Comparison of ENCODE assay signal across 35 cellular contexts in the genomic region with DNA sequence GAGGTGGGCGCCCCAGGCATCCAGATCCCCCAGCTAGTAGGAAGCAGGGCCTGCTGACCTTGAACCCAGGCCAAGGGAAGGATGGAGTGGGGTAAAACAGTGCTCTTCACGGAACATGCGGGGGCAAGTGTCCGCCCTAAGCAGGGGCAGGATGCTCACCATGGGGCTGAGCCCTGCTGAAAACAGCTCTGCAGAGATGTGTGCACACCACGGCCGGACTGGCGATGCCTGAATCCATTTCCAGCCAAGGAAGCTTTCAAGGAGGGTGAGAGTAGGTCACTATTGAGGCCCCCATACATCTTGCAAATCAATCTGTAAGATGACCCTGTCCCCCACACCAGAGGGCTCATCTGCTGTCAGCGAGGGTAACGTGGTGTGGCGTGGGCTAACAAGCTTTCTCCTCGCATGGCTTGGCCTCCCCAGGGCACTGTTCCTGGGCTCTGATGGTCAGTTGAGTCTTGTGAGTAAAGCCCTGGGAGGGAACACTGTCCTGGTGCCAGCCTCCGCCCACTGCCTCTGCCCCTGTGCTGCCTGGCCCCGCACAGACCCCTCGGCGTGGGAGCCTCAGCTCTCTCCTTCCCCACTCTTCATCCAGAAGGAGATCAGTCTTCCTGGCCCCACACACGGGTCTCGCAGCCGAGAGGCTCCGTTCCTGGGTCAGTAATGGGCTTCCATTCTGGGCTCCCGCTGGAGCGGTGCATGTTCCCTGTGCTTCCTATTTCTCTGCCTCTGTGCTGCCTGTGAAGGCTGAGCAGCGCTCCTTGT.
"Had no signal": no experiment of that assay in that cellular context is flagged by ENCODE, and none has a peak within 500 bp of the region (broad histone marks: within the 10 kb centered on the region; RNA-seq: fewer than 3 reads in every experiment).

No MANE protein-coding gene starts in this region.

- H3K36me3 ChIP-seq: adrenal gland, colonic mucosa, esophagus muscularis mucosa, gastrocnemius medialis had no signal

- H3K27ac Mint-ChIP-seq: activated CD4-positive, alpha-beta memory T cell treated with anti-CD3 and anti-CD28 coated beads for 36 hours; activated CD4-positive, alpha-beta T cell treated with anti-CD3 and anti-CD28 coated beads for 36 hours; activated CD4-positive, alpha-beta T cell treated with anti-CD3 and anti-CD28 coated beads, Interleukin-2, amount 10 ng/mL, durations not matched to agents 24 days and 14 days; activated CD8-positive, alpha-beta memory T cell treated with anti-CD3 and anti-CD28 coated beads, Interleukin-2, amount 10 ng/mL, durations not matched to agents 7 days and 5 days; activated CD8-positive, alpha-beta T cell treated with anti-CD3 and anti-CD28 coated beads, Interleukin-2, amount 10 ng/mL, durations not matched to agents 7 days and 5 days; activated naive CD4-positive, alpha-beta T cell treated with anti-CD3 and anti-CD28 coated beads for 36 hours; activated naive CD4-positive, alpha-beta T cell treated with anti-CD3 and anti-CD28 coated beads, Interleukin-2, amount 50 U/mL, for 24 hours; activated naive CD8-positive, alpha-beta T cell treated with anti-CD3 and anti-CD28 coated beads for 36 hours; activated naive CD8-positive, alpha-beta T cell treated with anti-CD3 and anti-CD28 coated beads, Interleukin-2, amount 50 U/mL, for 24 hours; activated T-helper 1 cell treated with anti-CD3 and anti-CD28 coated beads, Interleukin-12 subunit alpha, Interleukin-12 subunit beta, Interleukin-2, Interleukin-4 antibody, amounts not matched to agents 30 ng/mL and 10 ng/mL and 1 ng/mL, durations not matched to agents 14 hours and 24 hours and 36 hours; activated T-helper 2 cell treated with anti-CD3 and anti-CD28 coated beads, Interferon-gamma antibody, Interleukin-2, Interleukin-4, amounts not matched to agents 10 μg/mL and 5 μg/mL and 100 μg/mL, durations not matched to agents 14 hours and 24 hours and 36 hours; dendritic cell treated with granulocyte-macrophage colony-stimulating factor and Interleukin-4, amounts not matched to agents 40 ng/mL and 50 ng/mL, for 4 days; endodermal cell had no signal

- H3K4me3 Mint-ChIP-seq: activated CD4-positive, alpha-beta memory T cell treated with anti-CD3 and anti-CD28 coated beads for 36 hours; activated CD4-positive, alpha-beta T cell treated with anti-CD3 and anti-CD28 coated beads for 36 hours; activated CD4-positive, alpha-beta T cell treated with anti-CD3 and anti-CD28 coated beads, Interleukin-2, amount 10 ng/mL, durations not matched to agents 24 days and 14 days; activated CD8-positive, alpha-beta memory T cell treated with anti-CD3 and anti-CD28 coated beads, Interleukin-2, amount 10 ng/mL, durations not matched to agents 7 days and 5 days; activated CD8-positive, alpha-beta T cell treated with anti-CD3 and anti-CD28 coated beads, Interleukin-2, amount 10 ng/mL, durations not matched to agents 7 days and 5 days; activated naive CD4-positive, alpha-beta T cell treated with anti-CD3 and anti-CD28 coated beads for 36 hours; activated naive CD4-positive, alpha-beta T cell treated with anti-CD3 and anti-CD28 coated beads, Interleukin-2, amount 50 U/mL, for 24 hours; activated naive CD8-positive, alpha-beta T cell treated with anti-CD3 and anti-CD28 coated beads for 36 hours; activated naive CD8-positive, alpha-beta T cell treated with anti-CD3 and anti-CD28 coated beads, Interleukin-2, amount 50 U/mL, for 24 hours; activated T-helper 1 cell treated with anti-CD3 and anti-CD28 coated beads, Interleukin-12 subunit alpha, Interleukin-12 subunit beta, Interleukin-2, Interleukin-4 antibody, amounts not matched to agents 30 ng/mL and 10 ng/mL and 1 ng/mL, durations not matched to agents 14 hours and 24 hours and 36 hours; dendritic cell treated with granulocyte-macrophage colony-stimulating factor and Interleukin-4, amounts not matched to agents 40 ng/mL and 50 ng/mL, for 4 days; endodermal cell had no signal

- H3K4me1 ChIP-seq: adrenal gland, body of pancreas, colonic mucosa, esophagus muscularis mucosa, foreskin keratinocyte, gastrocnemius medialis had no signal

- H3K36me3 Mint-ChIP-seq: activated CD4-positive, alpha-beta memory T cell treated with anti-CD3 and anti-CD28 coated beads for 36 hours; activated CD8-positive, alpha-beta memory T cell treated with anti-CD3 and anti-CD28 coated beads, Interleukin-2, amount 10 ng/mL, durations not matched to agents 7 days and 5 days; activated naive CD4-positive, alpha-beta T cell treated with anti-CD3 and anti-CD28 coated beads, Interleukin-2, amount 50 U/mL, for 24 hours; activated naive CD8-positive, alpha-beta T cell treated with anti-CD3 and anti-CD28 coated beads for 36 hours had no signal

- H3K9me3 ChIP-seq: adrenal gland, body of pancreas, colonic mucosa, esophagus muscularis mucosa, gastrocnemius medialis had no signal

- H3K4me3 ChIP-seq: adrenal gland, body of pancreas, colonic mucosa, dorsolateral prefrontal cortex, esophagus muscularis mucosa, gastrocnemius medialis had no signal

- H3K27me3 Mint-ChIP-seq: activated naive CD4-positive, alpha-beta T cell treated with anti-CD3 and anti-CD28 coated beads, Interleukin-2, amount 50 U/mL, for 24 hours had no signal

- H3K9me3 Mint-ChIP-seq: activated CD4-positive, alpha-beta memory T cell treated with anti-CD3 and anti-CD28 coated beads for 36 hours; activated CD4-positive, alpha-beta T cell treated with anti-CD3 and anti-CD28 coated beads, Interleukin-2, amount 10 ng/mL, durations not matched to agents 24 days and 14 days; activated naive CD4-positive, alpha-beta T cell treated with anti-CD3 and anti-CD28 coated beads for 36 hours; activated naive CD4-positive, alpha-beta T cell treated with anti-CD3 and anti-CD28 coated beads, Interleukin-2, amount 50 U/mL, for 24 hours; activated naive CD8-positive, alpha-beta T cell treated with anti-CD3 and anti-CD28 coated beads for 36 hours; activated naive CD8-positive, alpha-beta T cell treated with anti-CD3 and anti-CD28 coated beads, Interleukin-2, amount 50 U/mL, for 24 hours; activated T-helper 1 cell treated with anti-CD3 and anti-CD28 coated beads, Interleukin-12 subunit alpha, Interleukin-12 subunit beta, Interleukin-2, Interleukin-4 antibody, amounts not matched to agents 30 ng/mL and 10 ng/mL and 1 ng/mL, durations not matched to agents 14 hours and 24 hours and 36 hours; activated T-helper 2 cell treated with anti-CD3 and anti-CD28 coated beads, Interferon-gamma antibody, Interleukin-2, Interleukin-4, amounts not matched to agents 10 μg/mL and 5 μg/mL and 100 μg/mL, durations not matched to agents 14 hours and 24 hours and 36 hours; dendritic cell treated with granulocyte-macrophage colony-stimulating factor and Interleukin-4, amounts not matched to agents 40 ng/mL and 50 ng/mL, for 4 days had no signal

- H3K27ac ChIP-seq: adrenal gland, body of pancreas, colonic mucosa, dorsolateral prefrontal cortex, esophagus muscularis mucosa, foreskin keratinocyte, gastrocnemius medialis had no signal

- DNase-seq: activated CD4-positive, alpha-beta memory T cell treated with anti-CD3 and anti-CD28 coated beads for 36 hours; activated CD4-positive, alpha-beta T cell treated with anti-CD3 and anti-CD28 coated beads for 36 hours; activated CD4-positive, alpha-beta T cell treated with anti-CD3 and anti-CD28 coated beads, Interleukin-2, amount 10 ng/mL, durations not matched to agents 24 days and 14 days; activated CD4-positive, CD25-positive, alpha-beta regulatory T cell; activated CD4-positive, CD25-positive, alpha-beta regulatory T cell treated with anti-CD3 and anti-CD28 coated beads, Interleukin-2, amount 50 U/mL, for 72 hours; activated CD8-positive, alpha-beta memory T cell treated with anti-CD3 and anti-CD28 coated beads, Interleukin-2, amount 10 ng/mL, durations not matched to agents 7 days and 5 days; activated CD8-positive, alpha-beta memory T cell treated with anti-CD3 and anti-CD28 coated beads, Interleukin-2, amount 50 U/mL, for 4 hours; activated CD8-positive, alpha-beta T cell treated with anti-CD3 and anti-CD28 coated beads, Interleukin-2, amount 10 ng/mL, durations not matched to agents 7 days and 5 days; activated effector memory CD4-positive, alpha-beta T cell treated with anti-CD3 and anti-CD28 coated beads, Interleukin-2, amount 50 U/mL, for 16 hours; activated naive CD4-positive, alpha-beta T cell treated with anti-CD3 and anti-CD28 coated beads for 36 hours; activated naive CD8-positive, alpha-beta T cell treated with anti-CD3 and anti-CD28 coated beads for 36 hours; activated naive CD8-positive, alpha-beta T cell treated with anti-CD3 and anti-CD28 coated beads, Interleukin-2, amount 50 U/mL, for 24 hours; activated T-cell treated with anti-CD3 and anti-CD28 coated beads, Interleukin-2, amount 50 U/mL, for 1 hour; activated T-cell treated with anti-CD3 and anti-CD28 coated beads, Interleukin-2, amount 50 U/mL, for 48 hours; adrenal gland; amygdala; body of pancreas; central memory CD4-positive, alpha-beta T cell; cerebellar nuclear complex; colonic mucosa; effector memory CD4-positive, alpha-beta T cell; endodermal cell; erythroblast; foreskin keratinocyte; gastrocnemius medialis; glutamatergic neuron; SW 1271; T-helper 1 cell; T-helper 2 cell had no signal

- H3K27me3 ChIP-seq: adrenal gland, body of pancreas, colonic mucosa, dorsolateral prefrontal cortex had no signal

- ATAC-seq: activated CD4-positive, alpha-beta T cell treated with anti-CD3 and anti-CD28 coated beads for 36 hours; activated CD8-positive, alpha-beta memory T cell treated with anti-CD3 and anti-CD28 coated beads, Interleukin-2, amount 10 ng/mL, durations not matched to agents 7 days and 5 days; activated CD8-positive, alpha-beta T cell treated with anti-CD3 and anti-CD28 coated beads, Interleukin-2, amount 10 ng/mL, durations not matched to agents 7 days and 5 days; activated naive CD8-positive, alpha-beta T cell treated with anti-CD3 and anti-CD28 coated beads, Interleukin-2, amount 50 U/mL, for 24 hours; body of pancreas; foreskin keratinocyte; gastrocnemius medialis had no signal
